ENCODE assay signal across 1 cellular context in genomic region chr19:58578430-58578925, GRCh38.
TF ChIP-seq lines count a peak whose summit lies in the region.

No MANE protein-coding gene starts in this region.

TF ChIP-seq in GM12878, 131 proteins besides CTCF, POLR2A, EP300 and RAD21 (continued from another document and continues in another):
- TF ChIP-seq, protein P1, sequence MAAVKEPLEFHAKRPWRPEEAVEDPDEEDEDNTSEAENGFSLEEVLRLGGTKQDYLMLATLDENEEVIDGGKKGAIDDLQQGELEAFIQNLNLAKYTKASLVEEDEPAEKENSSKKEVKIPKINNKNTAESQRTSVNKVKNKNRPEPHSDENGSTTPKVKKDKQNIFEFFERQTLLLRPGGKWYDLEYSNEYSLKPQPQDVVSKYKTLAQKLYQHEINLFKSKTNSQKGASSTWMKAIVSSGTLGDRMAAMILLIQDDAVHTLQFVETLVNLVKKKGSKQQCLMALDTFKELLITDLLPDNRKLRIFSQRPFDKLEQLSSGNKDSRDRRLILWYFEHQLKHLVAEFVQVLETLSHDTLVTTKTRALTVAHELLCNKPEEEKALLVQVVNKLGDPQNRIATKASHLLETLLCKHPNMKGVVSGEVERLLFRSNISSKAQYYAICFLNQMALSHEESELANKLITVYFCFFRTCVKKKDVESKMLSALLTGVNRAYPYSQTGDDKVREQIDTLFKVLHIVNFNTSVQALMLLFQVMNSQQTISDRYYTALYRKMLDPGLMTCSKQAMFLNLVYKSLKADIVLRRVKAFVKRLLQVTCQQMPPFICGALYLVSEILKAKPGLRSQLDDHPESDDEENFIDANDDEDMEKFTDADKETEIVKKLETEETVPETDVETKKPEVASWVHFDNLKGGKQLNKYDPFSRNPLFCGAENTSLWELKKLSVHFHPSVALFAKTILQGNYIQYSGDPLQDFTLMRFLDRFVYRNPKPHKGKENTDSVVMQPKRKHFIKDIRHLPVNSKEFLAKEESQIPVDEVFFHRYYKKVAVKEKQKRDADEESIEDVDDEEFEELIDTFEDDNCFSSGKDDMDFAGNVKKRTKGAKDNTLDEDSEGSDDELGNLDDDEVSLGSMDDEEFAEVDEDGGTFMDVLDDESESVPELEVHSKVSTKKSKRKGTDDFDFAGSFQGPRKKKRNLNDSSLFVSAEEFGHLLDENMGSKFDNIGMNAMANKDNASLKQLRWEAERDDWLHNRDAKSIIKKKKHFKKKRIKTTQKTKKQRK (IDR thresholded peaks at IDR 0.05; ENCODE audit: low read depth, low read length), result no peak
- TF ChIP-seq, protein P2, sequence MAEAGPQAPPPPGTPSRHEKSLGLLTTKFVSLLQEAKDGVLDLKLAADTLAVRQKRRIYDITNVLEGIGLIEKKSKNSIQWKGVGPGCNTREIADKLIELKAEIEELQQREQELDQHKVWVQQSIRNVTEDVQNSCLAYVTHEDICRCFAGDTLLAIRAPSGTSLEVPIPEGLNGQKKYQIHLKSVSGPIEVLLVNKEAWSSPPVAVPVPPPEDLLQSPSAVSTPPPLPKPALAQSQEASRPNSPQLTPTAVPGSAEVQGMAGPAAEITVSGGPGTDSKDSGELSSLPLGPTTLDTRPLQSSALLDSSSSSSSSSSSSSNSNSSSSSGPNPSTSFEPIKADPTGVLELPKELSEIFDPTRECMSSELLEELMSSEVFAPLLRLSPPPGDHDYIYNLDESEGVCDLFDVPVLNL (IDR thresholded peaks at IDR 0.05; ENCODE audit: low read depth, low read length), result no peak
- TF ChIP-seq, protein P3, sequence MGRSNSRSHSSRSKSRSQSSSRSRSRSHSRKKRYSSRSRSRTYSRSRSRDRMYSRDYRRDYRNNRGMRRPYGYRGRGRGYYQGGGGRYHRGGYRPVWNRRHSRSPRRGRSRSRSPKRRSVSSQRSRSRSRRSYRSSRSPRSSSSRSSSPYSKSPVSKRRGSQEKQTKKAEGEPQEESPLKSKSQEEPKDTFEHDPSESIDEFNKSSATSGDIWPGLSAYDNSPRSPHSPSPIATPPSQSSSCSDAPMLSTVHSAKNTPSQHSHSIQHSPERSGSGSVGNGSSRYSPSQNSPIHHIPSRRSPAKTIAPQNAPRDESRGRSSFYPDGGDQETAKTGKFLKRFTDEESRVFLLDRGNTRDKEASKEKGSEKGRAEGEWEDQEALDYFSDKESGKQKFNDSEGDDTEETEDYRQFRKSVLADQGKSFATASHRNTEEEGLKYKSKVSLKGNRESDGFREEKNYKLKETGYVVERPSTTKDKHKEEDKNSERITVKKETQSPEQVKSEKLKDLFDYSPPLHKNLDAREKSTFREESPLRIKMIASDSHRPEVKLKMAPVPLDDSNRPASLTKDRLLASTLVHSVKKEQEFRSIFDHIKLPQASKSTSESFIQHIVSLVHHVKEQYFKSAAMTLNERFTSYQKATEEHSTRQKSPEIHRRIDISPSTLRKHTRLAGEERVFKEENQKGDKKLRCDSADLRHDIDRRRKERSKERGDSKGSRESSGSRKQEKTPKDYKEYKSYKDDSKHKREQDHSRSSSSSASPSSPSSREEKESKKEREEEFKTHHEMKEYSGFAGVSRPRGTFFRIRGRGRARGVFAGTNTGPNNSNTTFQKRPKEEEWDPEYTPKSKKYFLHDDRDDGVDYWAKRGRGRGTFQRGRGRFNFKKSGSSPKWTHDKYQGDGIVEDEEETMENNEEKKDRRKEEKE (IDR thresholded peaks at IDR 0.05), result no peak
- TF ChIP-seq HDAC2 (IDR thresholded peaks at IDR 0.05) (no peak), ESRRA (IDR thresholded peaks at IDR 0.05; ENCODE audit: low read length) (no peak), MYC (IDR thresholded peaks at IDR 0.05; ENCODE audit: insufficient read depth, insufficient read length, insufficient replicate concordance, low read length, severe bottlenecking) (no peak), BCL3 (IDR thresholded peaks at IDR 0.05; ENCODE audit: borderline replicate concordance, insufficient read depth, low read depth, low read length, poor library complexity, severe bottlenecking) (no peak), ZSCAN29 (IDR thresholded peaks at IDR 0.05) (no peak), RBBP5 (conservative IDR thresholded peaks at IDR 0.05) (no peak), HDGF (IDR thresholded peaks at IDR 0.05) (no peak), PAX5 (IDR thresholded peaks at IDR 0.05; ENCODE audit: borderline replicate concordance, low read depth, low read length) (peak; percentile 88), NR2F1 (conservative IDR thresholded peaks at IDR 0.05) (no peak), SRF (IDR thresholded peaks at IDR 0.05; ENCODE audit: low read depth in 2 of 2, low read length in 2 of 2) (no peak), TAF1 (IDR thresholded peaks at IDR 0.05; ENCODE audit: borderline replicate concordance, low read depth, low read length) (no peak), RCOR1 (conservative IDR thresholded peaks at IDR 0.05; ENCODE audit: low read depth, low read length) (no peak), RAD51 (IDR thresholded peaks at IDR 0.05) (peak; percentile 27; the same call in 1 of the 2 replicates), USF2 (IDR thresholded peaks at IDR 0.05; ENCODE audit: borderline replicate concordance, low read depth, low read length) (no peak), PML (IDR thresholded peaks at IDR 0.05; ENCODE audit: low read length) (no peak), PAX8 (IDR thresholded peaks at IDR 0.05) (peak; percentile 94), SMARCA5 (IDR thresholded peaks at IDR 0.05) (no peak), RELB (IDR thresholded peaks at IDR 0.05; ENCODE audit: low read depth) (peak; percentile 41; the same call in 1 of the 2 replicates), E4F1 (IDR thresholded peaks at IDR 0.05; ENCODE audit: borderline replicate concordance, partially characterized antibody) (no peak), NFXL1 (IDR thresholded peaks at IDR 0.05; ENCODE audit: borderline replicate concordance) (no peak), SUPT20H (IDR thresholded peaks at IDR 0.05; ENCODE audit: borderline replicate concordance, control insufficient read depth, low read depth, low read length) (no peak), IRF4 (IDR thresholded peaks at IDR 0.05; ENCODE audit: low read depth, low read length) (no peak), ASH2L (IDR thresholded peaks at IDR 0.05; ENCODE audit: borderline replicate concordance, low read depth) (no peak), EZH2 (IDR thresholded peaks at IDR 0.05; ENCODE audit: borderline replicate concordance, control insufficient read depth, low read depth, low read length) (no peak), SMC3 (IDR thresholded peaks at IDR 0.05; ENCODE audit: borderline replicate concordance, low read length) (no peak), TCF12 (IDR thresholded peaks at IDR 0.05; ENCODE audit: low read depth, low read length) (no peak), BACH1 (IDR thresholded peaks at IDR 0.05; ENCODE audit: borderline replicate concordance) (peak; percentile 22; the same call in 1 of the 2 replicates), TARDBP (IDR thresholded peaks at IDR 0.05; ENCODE audit: borderline replicate concordance) (no peak), HCFC1 (IDR thresholded peaks at IDR 0.05; ENCODE audit: low read length) (no peak), YBX1 (IDR thresholded peaks at IDR 0.05) (no peak), USF1 (IDR thresholded peaks at IDR 0.05; ENCODE audit: borderline replicate concordance, extremely low read length, insufficient read depth, low read depth, low read length) (no peak), RELA (IDR thresholded peaks at IDR 0.05; ENCODE audit: borderline replicate concordance, partially characterized antibody) (no peak), EGR1 (IDR thresholded peaks at IDR 0.05; ENCODE audit: borderline replicate concordance in 1 of 2, low read depth in 2 of 2, low read length in 2 of 2) (no peak), POLR2AphosphoS5 (IDR thresholded peaks at IDR 0.05; ENCODE audit: low read length) (no peak), STAT3 (IDR thresholded peaks at IDR 0.05; ENCODE audit: low read depth, low read length) (no peak), ZNF274 (IDR thresholded peaks at IDR 0.05; ENCODE audit: insufficient read depth, insufficient read length) (no peak), BHLHE40 (IDR thresholded peaks at IDR 0.05; ENCODE audit: borderline replicate concordance in 1 of 2, low read depth in 2 of 2, low read length in 1 of 2) (peak; percentile 50 to 71; a peak in 2 of 4 replicates)
- TF ChIP-seq, protein P4, sequence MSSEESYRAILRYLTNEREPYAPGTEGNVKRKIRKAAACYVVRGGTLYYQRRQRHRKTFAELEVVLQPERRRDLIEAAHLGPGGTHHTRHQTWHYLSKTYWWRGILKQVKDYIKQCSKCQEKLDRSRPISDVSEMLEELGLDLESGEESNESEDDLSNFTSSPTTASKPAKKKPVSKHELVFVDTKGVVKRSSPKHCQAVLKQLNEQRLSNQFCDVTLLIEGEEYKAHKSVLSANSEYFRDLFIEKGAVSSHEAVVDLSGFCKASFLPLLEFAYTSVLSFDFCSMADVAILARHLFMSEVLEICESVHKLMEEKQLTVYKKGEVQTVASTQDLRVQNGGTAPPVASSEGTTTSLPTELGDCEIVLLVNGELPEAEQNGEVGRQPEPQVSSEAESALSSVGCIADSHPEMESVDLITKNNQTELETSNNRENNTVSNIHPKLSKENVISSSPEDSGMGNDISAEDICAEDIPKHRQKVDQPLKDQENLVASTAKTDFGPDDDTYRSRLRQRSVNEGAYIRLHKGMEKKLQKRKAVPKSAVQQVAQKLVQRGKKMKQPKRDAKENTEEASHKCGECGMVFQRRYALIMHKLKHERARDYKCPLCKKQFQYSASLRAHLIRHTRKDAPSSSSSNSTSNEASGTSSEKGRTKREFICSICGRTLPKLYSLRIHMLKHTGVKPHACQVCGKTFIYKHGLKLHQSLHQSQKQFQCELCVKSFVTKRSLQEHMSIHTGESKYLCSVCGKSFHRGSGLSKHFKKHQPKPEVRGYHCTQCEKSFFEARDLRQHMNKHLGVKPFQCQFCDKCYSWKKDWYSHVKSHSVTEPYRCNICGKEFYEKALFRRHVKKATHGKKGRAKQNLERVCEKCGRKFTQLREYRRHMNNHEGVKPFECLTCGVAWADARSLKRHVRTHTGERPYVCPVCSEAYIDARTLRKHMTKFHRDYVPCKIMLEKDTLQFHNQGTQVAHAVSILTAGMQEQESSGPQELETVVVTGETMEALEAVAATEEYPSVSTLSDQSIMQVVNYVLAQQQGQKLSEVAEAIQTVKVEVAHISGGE (CRISPR knock-in tag; IDR thresholded peaks at IDR 0.05), result no peak
